8 cellular contexts compared by ENCODE assay signal in genomic region chr7:100429637-100430449, GRCh38. TPM values are rescaled to one million over a fixed set of nuclear protein-coding genes. Genes with fewer than 3 reads are reported as not detected.
DNase-seq lines count a peak whose midpoint lies in the region; ATAC-seq and TF ChIP-seq lines count a peak whose summit lies in the region.

TSS of gene MEPCE (plus strand) at chr7:100429831. CDS start at chr7:100430019, 188 bp downstream.

- WGBS in testis, 2 donors, result 0% methylated on average over 29 to 66 of the region's 94 CpGs

- H3K27me3 Mint-ChIP-seq in activated naive CD8-positive, alpha-beta T cell treated with anti-CD3 and anti-CD28 coated beads, Interleukin-2, amount 10 ng/mL, durations not matched to agents 7 days and 5 days, result peaks cover 7% of the 10 kb centered on the region
- H3K27me3 Mint-ChIP-seq in glutamatergic neuron (ENCODE audit: unreplicated experiment) (peaks cover 24% of the 10 kb centered on the region), osteocyte (ENCODE audit: unreplicated experiment) (no peaks in the 10 kb centered on the region)

- H3K27me3 ChIP-seq in testis, result no peaks in the 10 kb centered on the region

- no peak for TF ChIP-seq CTCF in GM10248 (IDR thresholded peaks at IDR 0.05; ENCODE audit: control extremely low read depth, extremely low read depth, low read depth, missing control alignments)
- no peak for TF ChIP-seq CTCF in glutamatergic neuron (IDR thresholded peaks at IDR 0.05; ENCODE audit: partially characterized antibody, unreplicated experiment)
- TF ChIP-seq CTCF in osteocyte (IDR thresholded peaks at IDR 0.05), result no peak
- no peak for TF ChIP-seq CTCF in testis (IDR thresholded peaks at IDR 0.05)

- H3K36me3 Mint-ChIP-seq in activated naive CD8-positive, alpha-beta T cell treated with anti-CD3 and anti-CD28 coated beads, Interleukin-2, amount 10 ng/mL, durations not matched to agents 7 days and 5 days, result peaks cover 28% of the 10 kb centered on the region
- H3K36me3 Mint-ChIP-seq in glutamatergic neuron (ENCODE audit: unreplicated experiment) (no peaks in the 10 kb centered on the region), osteocyte (ENCODE audit: unreplicated experiment) (peaks cover 27% of the 10 kb centered on the region)

- TF ChIP-seq POLR2A in testis (IDR thresholded peaks at IDR 0.05), result peak; percentile 39

- H3K9me3 Mint-ChIP-seq in activated naive CD8-positive, alpha-beta T cell treated with anti-CD3 and anti-CD28 coated beads, Interleukin-2, amount 10 ng/mL, durations not matched to agents 7 days and 5 days, result peaks cover 2% of the 10 kb centered on the region
- H3K9me3 Mint-ChIP-seq in glutamatergic neuron (ENCODE audit: unreplicated experiment) (peaks cover 26% of the 10 kb centered on the region), osteocyte (ENCODE audit: unreplicated experiment) (no peaks in the 10 kb centered on the region)

- H3K4me1 ChIP-seq in testis, result peaks cover 23% of the 10 kb centered on the region

- POLR2A ChIA-PET in GM10248 (lab: Yijun Ruan, JAX), result interaction anchor here (0.5 to 1.7 kb wide), 20 partner anchors 14 to 958 kb away, joined by 3 to 7 read pairs (median 3); partner anchors contain the start of genes FBXO24, LRCH4, MCM7 and POP7
- POLR2A ChIA-PET in activated naive CD8-positive, alpha-beta T cell treated with anti-CD3 and anti-CD28 coated beads, Interleukin-2, amount 10 ng/mL, durations not matched to agents 7 days and 5 days (lab: Charles Lee), result interaction anchor here (0.5 to 3.8 kb wide), 45 partner anchors 8 to 1076 kb away, joined by 3 to 63 read pairs (median 4); partner anchors contain the start of genes AGFG2, AP4M1, COPS6 and FBXO24

- intact Hi-C loops in testis (cut with DNase I; ENCODE audit: low total_unique reads), result no loop called here

- H3K27ac ChIP-seq in testis, result peak within 1 kb of the TSS; percentile 99

- peak within 1 kb of the TSS; percentile 97 for H3K4me3 Mint-ChIP-seq in activated naive CD8-positive, alpha-beta T cell treated with anti-CD3 and anti-CD28 coated beads, Interleukin-2, amount 10 ng/mL, durations not matched to agents 7 days and 5 days
- H3K4me3 Mint-ChIP-seq in glutamatergic neuron (ENCODE audit: unreplicated experiment), result peak within 1 kb of the TSS; percentile 96
- peak within 1 kb of the TSS; percentile 100 for H3K4me3 Mint-ChIP-seq in osteocyte (ENCODE audit: unreplicated experiment)

- DNase-seq in GM10248 (ENCODE audit: extremely low spot score) (peak; percentile 93), NCI-H1417 treated with DMSO at 0.1 percent for 48 hours (lab: John Stamatoyannopoulos, UW) (peak; percentile 68), SW480 (ENCODE audit: low spot score) (peak; percentile 98), glutamatergic neuron (peak; percentile 99), osteocyte (ENCODE audit: extremely low spot score, unreplicated experiment) (peak; percentile 100), testis (peak; percentile 97)
- DNase-seq in activated naive CD8-positive, alpha-beta T cell treated with anti-CD3 and anti-CD28 coated beads, Interleukin-2, amount 10 ng/mL, durations not matched to agents 7 days and 5 days, result peak; percentile 99

- peak within 1 kb of the TSS; percentile 85 to 94 for H3K4me3 ChIP-seq in testis

- peak; percentile 43 for ATAC-seq in HG02642 (IDR thresholded peaks at IDR 0.05; ENCODE audit: poor library complexity, unreplicated experiment)
- peak; percentile 46 for ATAC-seq in activated naive CD8-positive, alpha-beta T cell treated with anti-CD3 and anti-CD28 coated beads, Interleukin-2, amount 10 ng/mL, durations not matched to agents 7 days and 5 days (ENCODE audit: low read depth)

- H3K36me3 ChIP-seq in testis (ENCODE audit: low read depth, missing control alignments), result no peaks in the 10 kb centered on the region

- CTCF ChIA-PET in GM10248 (lab: Yijun Ruan, JAX), result interaction anchor here (1.1 to 2.3 kb wide), 3 partner anchors 21 to 40 kb away, joined by 3 to 5 read pairs (median 4); no protein-coding TSS in a partner anchor

- no peaks in the 10 kb centered on the region for H3K9me3 ChIP-seq in testis

- peak within 1 kb of the TSS; percentile 99 for H3K27ac Mint-ChIP-seq in activated naive CD8-positive, alpha-beta T cell treated with anti-CD3 and anti-CD28 coated beads, Interleukin-2, amount 10 ng/mL, durations not matched to agents 7 days and 5 days
- H3K27ac Mint-ChIP-seq in glutamatergic neuron (ENCODE audit: unreplicated experiment) (peak within 1 kb of the TSS; percentile 98), osteocyte (ENCODE audit: unreplicated experiment) (peak within 1 kb of the TSS; percentile 100)

- peaks cover 40% of the 10 kb centered on the region for H3K4me1 Mint-ChIP-seq in activated naive CD8-positive, alpha-beta T cell treated with anti-CD3 and anti-CD28 coated beads, Interleukin-2, amount 10 ng/mL, durations not matched to agents 7 days and 5 days
- H3K4me1 Mint-ChIP-seq in glutamatergic neuron (ENCODE audit: low read depth, unreplicated experiment) (peaks cover 4% of the 10 kb centered on the region), osteocyte (ENCODE audit: unreplicated experiment) (peaks cover 38% of the 10 kb centered on the region)

RNA-seq across cellular contexts. Expression of gene MEPCE, which starts in this region (rescaled TPM):
- total RNA-seq in activated naive CD8-positive, alpha-beta T cell treated with anti-CD3 and anti-CD28 coated beads, Interleukin-2, amount 10 ng/mL, durations not matched to agents 7 days and 5 days, result 10 to 100 TPM; 48.5 to 49.0 TPM
- total RNA-seq in glutamatergic neuron (ENCODE audit: unreplicated experiment) (18.5 TPM), osteocyte (50.0 and 50.1 TPM in 2 replicates), testis (10 to 100 TPM; 74.6 to 89.3 TPM)
- polyA plus RNA-seq in testis (ENCODE audit: insufficient read depth, low read depth, low replicate concordance), result 182 TPM

Comparison
In these comparisons a context has a peak if more than half of its experiments do, and no peak if none do; other contexts are left out.
1. Peak in every context shown above with its lines: DNase-seq, ATAC-seq, H3K4me3 ChIP-seq and H3K27ac ChIP-seq.